8 cellular contexts compared by ENCODE assay signal in genomic region chr19:55623130-55623868, GRCh38. TPM values are rescaled to one million over a fixed set of nuclear protein-coding genes. Genes with fewer than 3 reads are reported as not detected.
DNase-seq lines count a peak whose midpoint lies in the region; ATAC-seq and TF ChIP-seq lines count a peak whose summit lies in the region.

No MANE protein-coding gene starts in this region.

- H3K4me1 Mint-ChIP-seq in activated naive CD4-positive, alpha-beta T cell treated with anti-CD3 and anti-CD28 coated beads, Interleukin-2, amount 50 U/mL, for 24 hours, result peaks cover 51% of the 10 kb centered on the region
- peaks cover 56% of the 10 kb centered on the region for H3K4me1 Mint-ChIP-seq in activated naive CD8-positive, alpha-beta T cell treated with anti-CD3 and anti-CD28 coated beads, Interleukin-2, amount 10 ng/mL, durations not matched to agents 7 days and 5 days

- no peaks in the 10 kb centered on the region for H3K27me3 Mint-ChIP-seq in activated naive CD4-positive, alpha-beta T cell treated with anti-CD3 and anti-CD28 coated beads, Interleukin-2, amount 50 U/mL, for 24 hours
- peaks cover 9% of the 10 kb centered on the region for H3K27me3 Mint-ChIP-seq in activated naive CD8-positive, alpha-beta T cell treated with anti-CD3 and anti-CD28 coated beads, Interleukin-2, amount 10 ng/mL, durations not matched to agents 7 days and 5 days

- H3K36me3 Mint-ChIP-seq in activated naive CD4-positive, alpha-beta T cell treated with anti-CD3 and anti-CD28 coated beads, Interleukin-2, amount 50 U/mL, for 24 hours, result peaks cover 2% of the 10 kb centered on the region
- H3K36me3 Mint-ChIP-seq in activated naive CD8-positive, alpha-beta T cell treated with anti-CD3 and anti-CD28 coated beads, Interleukin-2, amount 10 ng/mL, durations not matched to agents 7 days and 5 days, result peaks cover 4% of the 10 kb centered on the region

- no peaks in the 10 kb centered on the region for H3K9me3 Mint-ChIP-seq in activated naive CD4-positive, alpha-beta T cell treated with anti-CD3 and anti-CD28 coated beads, Interleukin-2, amount 50 U/mL, for 24 hours
- peaks cover 1% of the 10 kb centered on the region for H3K9me3 Mint-ChIP-seq in activated naive CD8-positive, alpha-beta T cell treated with anti-CD3 and anti-CD28 coated beads, Interleukin-2, amount 10 ng/mL, durations not matched to agents 7 days and 5 days

- 61 to 74% methylated on average over 12 of the region's 12 CpGs for WGBS in testis, 2 donors

- H3K4me1 ChIP-seq in testis, result peaks cover 20% of the 10 kb centered on the region

- H3K27ac Mint-ChIP-seq in activated naive CD4-positive, alpha-beta T cell treated with anti-CD3 and anti-CD28 coated beads, Interleukin-2, amount 50 U/mL, for 24 hours, result peak overlapping the region; percentile 31
- peak overlapping the region; percentile 99 for H3K27ac Mint-ChIP-seq in activated naive CD8-positive, alpha-beta T cell treated with anti-CD3 and anti-CD28 coated beads, Interleukin-2, amount 10 ng/mL, durations not matched to agents 7 days and 5 days

- H3K4me3 Mint-ChIP-seq in activated naive CD4-positive, alpha-beta T cell treated with anti-CD3 and anti-CD28 coated beads, Interleukin-2, amount 50 U/mL, for 24 hours, result peak overlapping the region; percentile 7
- H3K4me3 Mint-ChIP-seq in activated naive CD8-positive, alpha-beta T cell treated with anti-CD3 and anti-CD28 coated beads, Interleukin-2, amount 10 ng/mL, durations not matched to agents 7 days and 5 days, result peak overlapping the region; percentile 99

- H3K27me3 ChIP-seq in layer of hippocampus (ENCODE audit: control insufficient read depth, insufficient read depth, low read length) (no peaks in the 10 kb centered on the region), testis (no peaks in the 10 kb centered on the region)

- intact Hi-C loops in testis (cut with DNase I; ENCODE audit: low total_unique reads), result no loop called here

- POLR2A ChIA-PET in activated naive CD8-positive, alpha-beta T cell treated with anti-CD3 and anti-CD28 coated beads, Interleukin-2, amount 10 ng/mL, durations not matched to agents 7 days and 5 days (lab: Charles Lee), result interaction anchor here (4.3 kb wide), 1 partner anchor 24 kb away, joined by 49 read pairs; the partner anchor contains the start of genes FIZ1 and ZNF524

- H3K27ac ChIP-seq in layer of hippocampus (ENCODE audit: low read depth, low read length) (peak overlapping the region; percentile 99), testis (peak overlapping the region; percentile 99)

- H3K9me3 ChIP-seq in testis, result no peaks in the 10 kb centered on the region

- no peak for DNase-seq in activated naive CD4-positive, alpha-beta T cell (lab: John Stamatoyannopoulos, UW)
- DNase-seq in activated naive CD8-positive, alpha-beta T cell treated with anti-CD3 and anti-CD28 coated beads, Interleukin-2, amount 10 ng/mL, durations not matched to agents 7 days and 5 days, result no peak
- DNase-seq in testis, result no peak
- no peak for DNase-seq in NCI-H1436 (lab: John Stamatoyannopoulos, UW)

- H3K4me3 ChIP-seq in testis, result no peak overlapping the region

- ATAC-seq in activated naive CD8-positive, alpha-beta T cell treated with anti-CD3 and anti-CD28 coated beads, Interleukin-2, amount 10 ng/mL, durations not matched to agents 7 days and 5 days (ENCODE audit: low read depth), result no peak
- ATAC-seq in HG03439 (IDR thresholded peaks at IDR 0.05; ENCODE audit: unreplicated experiment) (no peak), HG02870 (IDR thresholded peaks at IDR 0.05; ENCODE audit: unreplicated experiment) (no peak)

- TF ChIP-seq POLR2A in testis (IDR thresholded peaks at IDR 0.05), result no peak

- no peaks in the 10 kb centered on the region for H3K36me3 ChIP-seq in testis (ENCODE audit: low read depth, missing control alignments)

- TF ChIP-seq CTCF in testis (IDR thresholded peaks at IDR 0.05), result no peak

RNA-seq across cellular contexts. Expression of gene ZNF784, which starts 1.1 kb away (rescaled TPM):
- total RNA-seq in activated naive CD8-positive, alpha-beta T cell treated with anti-CD3 and anti-CD28 coated beads, Interleukin-2, amount 10 ng/mL, durations not matched to agents 7 days and 5 days, result 1 to 10 TPM; 6.3 to 7.6 TPM
- total RNA-seq in testis, result 10 to 100 TPM; 10.3 to 13.0 TPM
- 6.6 TPM for polyA plus RNA-seq in testis (ENCODE audit: insufficient read depth, low read depth, low replicate concordance)

RNA-seq across cellular contexts. Expression of gene ZNF580, which starts 17.5 kb away (rescaled TPM):
- 10 to 100 TPM; 56.6 to 59.8 TPM for total RNA-seq in activated naive CD8-positive, alpha-beta T cell treated with anti-CD3 and anti-CD28 coated beads, Interleukin-2, amount 10 ng/mL, durations not matched to agents 7 days and 5 days
- 10 to 100 TPM; 37.6 to 38.0 TPM for total RNA-seq in testis
- 21.7 TPM for polyA plus RNA-seq in testis (ENCODE audit: insufficient read depth, low read depth, low replicate concordance)

RNA-seq across cellular contexts. Expression of gene ZNF865, which starts 17.9 kb away (rescaled TPM):
- total RNA-seq in activated naive CD8-positive, alpha-beta T cell treated with anti-CD3 and anti-CD28 coated beads, Interleukin-2, amount 10 ng/mL, durations not matched to agents 7 days and 5 days, result 10 to 100 TPM; 18.3 to 18.6 TPM
- total RNA-seq in testis, result 10 to 100 TPM; 12.2 to 14.5 TPM
- 4.7 TPM for polyA plus RNA-seq in testis (ENCODE audit: insufficient read depth, low read depth, low replicate concordance)

RNA-seq across cellular contexts. Expression of gene ZNF581, which starts 20.1 kb away (rescaled TPM):
- total RNA-seq in activated naive CD8-positive, alpha-beta T cell treated with anti-CD3 and anti-CD28 coated beads, Interleukin-2, amount 10 ng/mL, durations not matched to agents 7 days and 5 days, result 10 to 100 TPM; 28.6 to 31.7 TPM
- 10 to 100 TPM; 17.3 to 31.2 TPM for total RNA-seq in testis
- polyA plus RNA-seq in testis (ENCODE audit: insufficient read depth, low read depth, low replicate concordance), result 18.4 TPM

RNA-seq across cellular contexts. Expression of gene ZNF524, which starts 23.2 kb away (rescaled TPM):
- total RNA-seq in activated naive CD8-positive, alpha-beta T cell treated with anti-CD3 and anti-CD28 coated beads, Interleukin-2, amount 10 ng/mL, durations not matched to agents 7 days and 5 days, result 10 to 100 TPM; 25.2 to 26.6 TPM
- 10 to 100 TPM; 25.0 to 29.4 TPM for total RNA-seq in testis
- polyA plus RNA-seq in testis (ENCODE audit: insufficient read depth, low read depth, low replicate concordance), result 8.5 TPM
